9 cellular contexts compared by ENCODE assay signal in genomic region chr2:160388464-160389263, GRCh38.
DNase-seq lines count a peak whose midpoint lies in the region; ATAC-seq and TF ChIP-seq lines count a peak whose summit lies in the region.
"Had no signal": no experiment of that assay in that cellular context is flagged by ENCODE, and none has a peak within 500 bp of the region (broad histone marks: within the 10 kb centered on the region; RNA-seq: fewer than 3 reads in every experiment).

No MANE protein-coding gene starts in this region.

- peaks cover 52% of the 10 kb centered on the region for H4K20me1 ChIP-seq in BLaER1
- peaks cover 90% of the 10 kb centered on the region for H4K20me1 ChIP-seq in hepatocyte (ENCODE audit: insufficient read depth, poor library complexity, severe bottlenecking)

- H3K36me3 ChIP-seq in BLaER1 (no peaks in the 10 kb centered on the region), hepatocyte (replicated peaks; ENCODE audit: insufficient read depth, low read depth) (no peaks in the 10 kb centered on the region)

- H3K4me3 ChIP-seq in BLaER1: no peak overlapping the region
- H3K4me3 ChIP-seq in hepatocyte: no peak overlapping the region

- H3K27me3 Mint-ChIP-seq in activated T-helper 2 cell treated with anti-CD3 and anti-CD28 coated beads, Interferon-gamma antibody, Interleukin-2, Interleukin-4, amounts not matched to agents 10 μg/mL and 5 μg/mL and 100 μg/mL, durations not matched to agents 14 hours and 24 hours and 36 hours (ENCODE audit: low read depth): no peaks in the 10 kb centered on the region

- no peak for ATAC-seq in HG03108 (IDR thresholded peaks at IDR 0.05; ENCODE audit: unreplicated experiment)

- H3K4me1 ChIP-seq in BLaER1 (peaks cover 31% of the 10 kb centered on the region), hepatocyte (ENCODE audit: insufficient read depth) (peaks cover 22% of the 10 kb centered on the region)

- in situ Hi-C loops in KBM-7 (cut with MboI; ENCODE audit: low pct_unique_long_range_greater_than_20kb, low sequenced_read_pairs): no loop called here

- H3K27me3 ChIP-seq in BLaER1: no peaks in the 10 kb centered on the region
- H3K27me3 ChIP-seq in hepatocyte: no peaks in the 10 kb centered on the region

- peak overlapping the region; percentile 72 for H3K4me2 ChIP-seq in BLaER1
- H3K4me2 ChIP-seq in hepatocyte: no peak overlapping the region

- intact Hi-C loops in activated T-helper 2 cell treated with anti-CD3 and anti-CD28 coated beads, Interferon-gamma antibody, Interleukin-2, Interleukin-4, amounts not matched to agents 10 μg/mL and 5 μg/mL and 100 μg/mL, durations not matched to agents 14 hours and 24 hours and 36 hours (cut with micrococcal nuclease): loop anchor here (2.0 to 5.0 kb wide), 2 partner anchors 18 to 56 kb away; no protein-coding TSS in a partner anchor

- H3K27ac ChIP-seq in BLaER1: peak overlapping the region; percentile 55
- peak overlapping the region; percentile 70 for H3K27ac ChIP-seq in hepatocyte

- no peak for TF ChIP-seq CTCF in hepatocyte (IDR thresholded peaks at IDR 0.05; ENCODE audit: poor library complexity)

- no peaks in the 10 kb centered on the region for H3K9me3 Mint-ChIP-seq in activated T-helper 2 cell treated with anti-CD3 and anti-CD28 coated beads, Interferon-gamma antibody, Interleukin-2, Interleukin-4, amounts not matched to agents 10 μg/mL and 5 μg/mL and 100 μg/mL, durations not matched to agents 14 hours and 24 hours and 36 hours
- H3K9me3 Mint-ChIP-seq: neural crest cell had no signal

- H3K27ac Mint-ChIP-seq in activated T-helper 2 cell treated with anti-CD3 and anti-CD28 coated beads, Interferon-gamma antibody, Interleukin-2, Interleukin-4, amounts not matched to agents 10 μg/mL and 5 μg/mL and 100 μg/mL, durations not matched to agents 14 hours and 24 hours and 36 hours: peak overlapping the region; percentile 23

- peaks cover 15% of the 10 kb centered on the region for H3K36me3 Mint-ChIP-seq in activated T-helper 2 cell treated with anti-CD3 and anti-CD28 coated beads, Interferon-gamma antibody, Interleukin-2, Interleukin-4, amounts not matched to agents 10 μg/mL and 5 μg/mL and 100 μg/mL, durations not matched to agents 14 hours and 24 hours and 36 hours (ENCODE audit: low read depth)

- peaks cover 60% of the 10 kb centered on the region for H3K4me1 Mint-ChIP-seq in activated T-helper 2 cell treated with anti-CD3 and anti-CD28 coated beads, Interferon-gamma antibody, Interleukin-2, Interleukin-4, amounts not matched to agents 10 μg/mL and 5 μg/mL and 100 μg/mL, durations not matched to agents 14 hours and 24 hours and 36 hours (ENCODE audit: low read depth)

- H3K9me3 ChIP-seq in BLaER1 (no peaks in the 10 kb centered on the region), hepatocyte (ENCODE audit: low read depth) (no peaks in the 10 kb centered on the region)

- WGBS in hepatocyte (ENCODE audit: low lambda C conversion rate, missing lambda C conversion rate): 85% methylated on average over 12 of the region's 12 CpGs

- H3K9me2 ChIP-seq in hepatocyte (replicated peaks; ENCODE audit: insufficient read depth): no peaks in the 10 kb centered on the region

- H3K9ac ChIP-seq in BLaER1: 0 out of 2 replicates have a peak overlapping the region, but pooled peaks have one; percentile 10

- peaks cover 100% of the 10 kb centered on the region for H3K79me2 ChIP-seq in hepatocyte

- DNase-seq in KBM-7 (peak; percentile 80), hepatocyte (ENCODE audit: low spot score) (no peak), NCI-H2029 treated with DMSO at 0.1 percent for 48 hours (lab: John Stamatoyannopoulos, UW) (no peak), NCI-H748 (lab: John Stamatoyannopoulos, UW; ENCODE audit: unreplicated experiment) (no peak)
- DNase-seq in activated T-helper 2 cell treated with anti-CD3 and anti-CD28 coated beads, Interferon-gamma antibody, Interleukin-2, Interleukin-4, amounts not matched to agents 10 μg/mL and 5 μg/mL and 100 μg/mL, durations not matched to agents 14 hours and 24 hours and 36 hours (ENCODE audit: low spot score): peak; percentile 28
- peak in 4 of 6 experiments; percentile 17 to 52 (median 39) for DNase-seq in stimulated activated naive CD4-positive, alpha-beta T cell (lab: John Stamatoyannopoulos, UW)

- no peak overlapping the region for H2AFZ ChIP-seq in hepatocyte

- peak overlapping the region; percentile 14 for H3K4me3 Mint-ChIP-seq in activated T-helper 2 cell treated with anti-CD3 and anti-CD28 coated beads, Interferon-gamma antibody, Interleukin-2, Interleukin-4, amounts not matched to agents 10 μg/mL and 5 μg/mL and 100 μg/mL, durations not matched to agents 14 hours and 24 hours and 36 hours (ENCODE audit: low read depth)
- H3K4me3 Mint-ChIP-seq: neural crest cell had no signal

Comparison
In these comparisons a context has a peak if more than half of its experiments do, and no peak if none do; other contexts are left out.
1. DNase-seq: peak in KBM-7 (single experiment), activated T-helper 2 cell treated with anti-CD3 and anti-CD28 coated beads, Interferon-gamma antibody, Interleukin-2, Interleukin-4, amounts not matched to agents 10 μg/mL and 5 μg/mL and 100 μg/mL, durations not matched to agents 14 hours and 24 hours and 36 hours (single experiment) and stimulated activated naive CD4-positive, alpha-beta T cell (4 of 6); none in hepatocyte (single experiment), NCI-H2029 treated with DMSO at 0.1 percent for 48 hours (single experiment) and NCI-H748 (single experiment).